1 cellular context compared by ENCODE assay signal in genomic region chr2:199955339-199956061, GRCh38.
TF ChIP-seq lines count a peak whose summit lies in the region.

A gene with protein sequence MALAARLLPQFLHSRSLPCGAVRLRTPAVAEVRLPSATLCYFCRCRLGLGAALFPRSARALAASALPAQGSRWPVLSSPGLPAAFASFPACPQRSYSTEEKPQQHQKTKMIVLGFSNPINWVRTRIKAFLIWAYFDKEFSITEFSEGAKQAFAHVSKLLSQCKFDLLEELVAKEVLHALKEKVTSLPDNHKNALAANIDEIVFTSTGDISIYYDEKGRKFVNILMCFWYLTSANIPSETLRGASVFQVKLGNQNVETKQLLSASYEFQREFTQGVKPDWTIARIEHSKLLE (plus strand): TSS chr2:199955582. CDS start chr2:199955799, 217 bp downstream.
A gene with protein sequence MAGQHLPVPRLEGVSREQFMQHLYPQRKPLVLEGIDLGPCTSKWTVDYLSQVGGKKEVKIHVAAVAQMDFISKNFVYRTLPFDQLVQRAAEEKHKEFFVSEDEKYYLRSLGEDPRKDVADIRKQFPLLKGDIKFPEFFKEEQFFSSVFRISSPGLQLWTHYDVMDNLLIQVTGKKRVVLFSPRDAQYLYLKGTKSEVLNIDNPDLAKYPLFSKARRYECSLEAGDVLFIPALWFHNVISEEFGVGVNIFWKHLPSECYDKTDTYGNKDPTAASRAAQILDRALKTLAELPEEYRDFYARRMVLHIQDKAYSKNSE (minus strand): TSS chr2:199955491. CDS start chr2:199955470, 21 bp downstream.

TF ChIP-seq in HepG2, 621 proteins besides CTCF, POLR2A, EP300 and RAD21 (continued from another document and continues in another):
- TF ChIP-seq ZBTB40 (IDR thresholded peaks at IDR 0.05) (peak; percentile 93), ZBTB40 (CRISPR knock-in tag; IDR thresholded peaks at IDR 0.05) (peak; percentile 89), TAF15 (IDR thresholded peaks at IDR 0.05; ENCODE audit: low read depth, low read length, poor library complexity, severe bottlenecking) (peak; percentile 82), MYNN (CRISPR knock-in tag; IDR thresholded peaks at IDR 0.05; ENCODE audit: low read depth) (peak; percentile 29; the same call in 1 of the 2 replicates), PATZ1 (CRISPR knock-in tag; IDR thresholded peaks at IDR 0.05) (peak; percentile 51; the same call in 1 of the 2 replicates), CHD4 (IDR thresholded peaks at IDR 0.05; ENCODE audit: borderline replicate concordance, low read length) (no peak), ZNF225 (CRISPR knock-in tag; IDR thresholded peaks at IDR 0.05) (peak; percentile 96), KDM2A (CRISPR knock-in tag; IDR thresholded peaks at IDR 0.05; ENCODE audit: borderline replicate concordance, low read depth) (peak; percentile 99), ARNT2 (CRISPR knock-in tag; IDR thresholded peaks at IDR 0.05; ENCODE audit: low read depth) (peak; percentile 81), ZNF24 (IDR thresholded peaks at IDR 0.05) (peak; percentile 80), SP5 (CRISPR knock-in tag; IDR thresholded peaks at IDR 0.05; ENCODE audit: borderline replicate concordance, low read depth) (peak; percentile 21; the same call in 1 of the 2 replicates), ZNF44 (CRISPR knock-in tag; IDR thresholded peaks at IDR 0.05) (peak; percentile 99), MLLT10 (CRISPR knock-in tag; IDR thresholded peaks at IDR 0.05) (0 out of 2 replicates have a peak, but pooled peaks have one; percentile 4), GFI1 (CRISPR knock-in tag; IDR thresholded peaks at IDR 0.05; ENCODE audit: borderline replicate concordance) (peak; percentile 86), RARA (CRISPR knock-in tag; IDR thresholded peaks at IDR 0.05) (peak; percentile 35; the same call in 1 of the 2 replicates), ZSCAN21 (CRISPR knock-in tag; IDR thresholded peaks at IDR 0.05; ENCODE audit: borderline replicate concordance) (peak; percentile 91), CC2D1A (CRISPR knock-in tag; IDR thresholded peaks at IDR 0.05) (peak; percentile 83; the same call in 1 of the 2 replicates), FOXA3 (CRISPR knock-in tag; IDR thresholded peaks at IDR 0.05) (peak; percentile 34), SMYD3 (CRISPR knock-in tag; IDR thresholded peaks at IDR 0.05) (peak; percentile 80; the same call in 1 of the 2 replicates), ELF3 (CRISPR knock-in tag; IDR thresholded peaks at IDR 0.05) (peak; percentile 68), ZFP36 (IDR thresholded peaks at IDR 0.05; ENCODE audit: borderline replicate concordance, low read depth, low read length, partially characterized antibody) (no peak), ELF1 (CRISPR knock-in tag; IDR thresholded peaks at IDR 0.05) (peak; percentile 81)
- TF ChIP-seq, protein P1, sequence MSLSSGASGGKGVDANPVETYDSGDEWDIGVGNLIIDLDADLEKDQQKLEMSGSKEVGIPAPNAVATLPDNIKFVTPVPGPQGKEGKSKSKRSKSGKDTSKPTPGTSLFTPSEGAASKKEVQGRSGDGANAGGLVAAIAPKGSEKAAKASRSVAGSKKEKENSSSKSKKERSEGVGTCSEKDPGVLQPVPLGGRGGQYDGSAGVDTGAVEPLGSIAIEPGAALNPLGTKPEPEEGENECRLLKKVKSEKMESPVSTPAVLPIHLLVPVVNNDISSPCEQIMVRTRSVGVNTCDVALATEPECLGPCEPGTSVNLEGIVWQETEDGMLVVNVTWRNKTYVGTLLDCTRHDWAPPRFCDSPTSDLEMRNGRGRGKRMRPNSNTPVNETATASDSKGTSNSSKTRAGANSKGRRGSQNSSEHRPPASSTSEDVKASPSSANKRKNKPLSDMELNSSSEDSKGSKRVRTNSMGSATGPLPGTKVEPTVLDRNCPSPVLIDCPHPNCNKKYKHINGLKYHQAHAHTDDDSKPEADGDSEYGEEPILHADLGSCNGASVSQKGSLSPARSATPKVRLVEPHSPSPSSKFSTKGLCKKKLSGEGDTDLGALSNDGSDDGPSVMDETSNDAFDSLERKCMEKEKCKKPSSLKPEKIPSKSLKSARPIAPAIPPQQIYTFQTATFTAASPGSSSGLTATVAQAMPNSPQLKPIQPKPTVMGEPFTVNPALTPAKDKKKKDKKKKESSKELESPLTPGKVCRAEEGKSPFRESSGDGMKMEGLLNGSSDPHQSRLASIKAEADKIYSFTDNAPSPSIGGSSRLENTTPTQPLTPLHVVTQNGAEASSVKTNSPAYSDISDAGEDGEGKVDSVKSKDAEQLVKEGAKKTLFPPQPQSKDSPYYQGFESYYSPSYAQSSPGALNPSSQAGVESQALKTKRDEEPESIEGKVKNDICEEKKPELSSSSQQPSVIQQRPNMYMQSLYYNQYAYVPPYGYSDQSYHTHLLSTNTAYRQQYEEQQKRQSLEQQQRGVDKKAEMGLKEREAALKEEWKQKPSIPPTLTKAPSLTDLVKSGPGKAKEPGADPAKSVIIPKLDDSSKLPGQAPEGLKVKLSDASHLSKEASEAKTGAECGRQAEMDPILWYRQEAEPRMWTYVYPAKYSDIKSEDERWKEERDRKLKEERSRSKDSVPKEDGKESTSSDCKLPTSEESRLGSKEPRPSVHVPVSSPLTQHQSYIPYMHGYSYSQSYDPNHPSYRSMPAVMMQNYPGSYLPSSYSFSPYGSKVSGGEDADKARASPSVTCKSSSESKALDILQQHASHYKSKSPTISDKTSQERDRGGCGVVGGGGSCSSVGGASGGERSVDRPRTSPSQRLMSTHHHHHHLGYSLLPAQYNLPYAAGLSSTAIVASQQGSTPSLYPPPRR (CRISPR knock-in tag; IDR thresholded peaks at IDR 0.05; ENCODE audit: borderline replicate concordance): peak; percentile 66
- TF ChIP-seq, protein P2, sequence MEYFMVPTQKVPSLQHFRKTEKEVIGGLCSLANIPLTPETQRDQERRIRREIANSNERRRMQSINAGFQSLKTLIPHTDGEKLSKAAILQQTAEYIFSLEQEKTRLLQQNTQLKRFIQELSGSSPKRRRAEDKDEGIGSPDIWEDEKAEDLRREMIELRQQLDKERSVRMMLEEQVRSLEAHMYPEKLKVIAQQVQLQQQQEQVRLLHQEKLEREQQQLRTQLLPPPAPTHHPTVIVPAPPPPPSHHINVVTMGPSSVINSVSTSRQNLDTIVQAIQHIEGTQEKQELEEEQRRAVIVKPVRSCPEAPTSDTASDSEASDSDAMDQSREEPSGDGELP (IDR thresholded peaks at IDR 0.05; ENCODE audit: borderline replicate concordance, low read depth): peak; percentile 43; the same call in 1 of the 2 replicates
- TF ChIP-seq, protein P3, sequence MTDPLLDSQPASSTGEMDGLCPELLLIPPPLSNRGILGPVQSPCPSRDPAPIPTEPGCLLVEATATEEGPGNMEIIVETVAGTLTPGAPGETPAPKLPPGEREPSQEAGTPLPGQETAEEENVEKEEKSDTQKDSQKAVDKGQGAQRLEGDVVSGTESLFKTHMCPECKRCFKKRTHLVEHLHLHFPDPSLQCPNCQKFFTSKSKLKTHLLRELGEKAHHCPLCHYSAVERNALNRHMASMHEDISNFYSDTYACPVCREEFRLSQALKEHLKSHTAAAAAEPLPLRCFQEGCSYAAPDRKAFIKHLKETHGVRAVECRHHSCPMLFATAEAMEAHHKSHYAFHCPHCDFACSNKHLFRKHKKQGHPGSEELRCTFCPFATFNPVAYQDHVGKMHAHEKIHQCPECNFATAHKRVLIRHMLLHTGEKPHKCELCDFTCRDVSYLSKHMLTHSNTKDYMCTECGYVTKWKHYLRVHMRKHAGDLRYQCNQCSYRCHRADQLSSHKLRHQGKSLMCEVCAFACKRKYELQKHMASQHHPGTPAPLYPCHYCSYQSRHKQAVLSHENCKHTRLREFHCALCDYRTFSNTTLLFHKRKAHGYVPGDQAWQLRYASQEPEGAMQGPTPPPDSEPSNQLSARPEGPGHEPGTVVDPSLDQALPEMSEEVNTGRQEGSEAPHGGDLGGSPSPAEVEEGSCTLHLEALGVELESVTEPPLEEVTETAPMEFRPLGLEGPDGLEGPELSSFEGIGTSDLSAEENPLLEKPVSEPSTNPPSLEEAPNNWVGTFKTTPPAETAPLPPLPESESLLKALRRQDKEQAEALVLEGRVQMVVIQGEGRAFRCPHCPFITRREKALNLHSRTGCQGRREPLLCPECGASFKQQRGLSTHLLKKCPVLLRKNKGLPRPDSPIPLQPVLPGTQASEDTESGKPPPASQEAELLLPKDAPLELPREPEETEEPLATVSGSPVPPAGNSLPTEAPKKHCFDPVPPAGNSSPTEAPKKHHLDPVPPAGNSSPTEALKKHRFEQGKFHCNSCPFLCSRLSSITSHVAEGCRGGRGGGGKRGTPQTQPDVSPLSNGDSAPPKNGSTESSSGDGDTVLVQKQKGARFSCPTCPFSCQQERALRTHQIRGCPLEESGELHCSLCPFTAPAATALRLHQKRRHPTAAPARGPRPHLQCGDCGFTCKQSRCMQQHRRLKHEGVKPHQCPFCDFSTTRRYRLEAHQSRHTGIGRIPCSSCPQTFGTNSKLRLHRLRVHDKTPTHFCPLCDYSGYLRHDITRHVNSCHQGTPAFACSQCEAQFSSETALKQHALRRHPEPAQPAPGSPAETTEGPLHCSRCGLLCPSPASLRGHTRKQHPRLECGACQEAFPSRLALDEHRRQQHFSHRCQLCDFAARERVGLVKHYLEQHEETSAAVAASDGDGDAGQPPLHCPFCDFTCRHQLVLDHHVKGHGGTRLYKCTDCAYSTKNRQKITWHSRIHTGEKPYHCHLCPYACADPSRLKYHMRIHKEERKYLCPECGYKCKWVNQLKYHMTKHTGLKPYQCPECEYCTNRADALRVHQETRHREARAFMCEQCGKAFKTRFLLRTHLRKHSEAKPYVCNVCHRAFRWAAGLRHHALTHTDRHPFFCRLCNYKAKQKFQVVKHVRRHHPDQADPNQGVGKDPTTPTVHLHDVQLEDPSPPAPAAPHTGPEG (CRISPR knock-in tag; IDR thresholded peaks at IDR 0.05): no peak; the same call in 1 of the 2 replicates
- TF ChIP-seq, protein P4, sequence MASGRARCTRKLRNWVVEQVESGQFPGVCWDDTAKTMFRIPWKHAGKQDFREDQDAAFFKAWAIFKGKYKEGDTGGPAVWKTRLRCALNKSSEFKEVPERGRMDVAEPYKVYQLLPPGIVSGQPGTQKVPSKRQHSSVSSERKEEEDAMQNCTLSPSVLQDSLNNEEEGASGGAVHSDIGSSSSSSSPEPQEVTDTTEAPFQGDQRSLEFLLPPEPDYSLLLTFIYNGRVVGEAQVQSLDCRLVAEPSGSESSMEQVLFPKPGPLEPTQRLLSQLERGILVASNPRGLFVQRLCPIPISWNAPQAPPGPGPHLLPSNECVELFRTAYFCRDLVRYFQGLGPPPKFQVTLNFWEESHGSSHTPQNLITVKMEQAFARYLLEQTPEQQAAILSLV (CRISPR knock-in tag; IDR thresholded peaks at IDR 0.05; ENCODE audit: borderline replicate concordance): peak; percentile 95; the same call in 1 of the 2 replicates
